8 cellular contexts compared by ENCODE assay signal in the genomic region with DNA sequence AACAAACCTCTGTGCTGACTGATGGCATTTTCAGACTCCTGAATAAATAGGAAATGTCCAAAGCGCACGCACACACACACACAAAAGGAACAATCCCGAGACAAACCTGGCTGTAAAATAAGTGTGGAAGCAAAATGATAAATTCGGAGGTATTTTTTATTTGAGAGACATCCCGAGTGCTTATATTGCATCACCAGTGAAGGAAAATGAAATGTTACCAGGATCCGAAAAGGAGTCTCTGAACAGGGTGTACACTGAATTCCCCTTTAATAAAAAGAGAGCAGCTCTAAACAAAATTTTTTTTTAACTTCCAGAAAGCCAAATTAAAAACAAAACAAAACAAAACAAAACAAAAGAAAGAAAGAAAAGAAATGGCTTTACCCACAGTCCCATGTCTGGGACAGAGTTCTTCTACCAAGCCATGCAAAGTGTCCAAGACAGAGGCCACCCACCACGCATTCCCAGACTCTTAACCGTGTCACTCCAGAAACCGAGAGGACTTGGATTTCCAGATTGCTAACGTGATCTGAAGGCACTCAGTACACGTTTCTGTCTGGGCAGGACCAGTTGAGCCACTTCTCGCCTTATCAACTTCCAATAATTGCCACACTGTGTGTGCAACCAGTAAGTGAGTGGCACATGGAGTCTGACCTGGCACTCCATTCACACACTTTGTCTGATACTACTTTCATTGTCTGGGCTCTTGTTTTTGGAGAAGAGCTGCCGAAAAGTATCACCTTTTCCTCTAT. TPM values are rescaled to one million over a fixed set of nuclear protein-coding genes. Genes with fewer than 3 reads are reported as not detected.
A peak's percentile ranks its signal among the peaks of the same experiment; 100 is the strongest.
DNase-seq lines count a peak whose midpoint lies in the region; ATAC-seq, FAIRE-seq and TF ChIP-seq lines count a peak whose summit lies in the region.

No MANE protein-coding gene starts in this region.

- H3K9me3 Mint-ChIP-seq in activated T-cell treated with anti-CD3 and anti-CD28 coated beads, Interleukin-2, amount 50 U/mL, for 4 hours = peaks cover 8% of the 10 kb centered on the region
- peaks cover 3 to 4% (median 4%) of the 10 kb centered on the region in 5 experiments for H3K9me3 Mint-ChIP-seq in brain
- peaks cover 1 to 10% (median 3%) of the 10 kb centered on the region in 6 donors for H3K9me3 Mint-ChIP-seq in immature natural killer cell

- no peak for TF ChIP-seq POLR2A in spleen (IDR thresholded peaks at IDR 0.05)

- DNase-seq in activated T-cell treated with anti-CD3 and anti-CD28 coated beads, Interleukin-2, amount 50 U/mL, for 4 hours = no peak
- DNase-seq in activated T-cell treated with anti-CD3 and anti-CD28 coated beads, Interleukin-2, amount 50 U/mL, for 1 hour = no peak
- DNase-seq in HTR-8/SVneo (ENCODE audit: insufficient read length, low spot score) (peak; percentile 21), immature natural killer cell (no peak), spleen (no peak), SJCRH30 (no peak), NCI-H1436 (lab: John Stamatoyannopoulos, UW) (no peak)

- H3K4me3 ChIP-seq in spleen (peak overlapping the region; percentile 6 to 71 (median 45)), SJCRH30 (no peak overlapping the region)

- intact Hi-C loops in spleen (cut with DNase I; ENCODE audit: low total_unique reads) = no loop called here

- TF ChIP-seq CTCF in brain (conservative IDR thresholded peaks at IDR 0.05) (no peak), spleen (IDR thresholded peaks at IDR 0.05 in 8 of 11, conservative IDR thresholded peaks at IDR 0.05 in 3 of 11) (no peak)

- ATAC-seq in activated T-cell treated with anti-CD3 and anti-CD28 coated beads, Interleukin-2, amount 50 U/mL, for 4 hours = peak in 1 of 2 donors; percentile 23

- H3K4me1 Mint-ChIP-seq in activated T-cell treated with anti-CD3 and anti-CD28 coated beads, Interleukin-2, amount 50 U/mL, for 4 hours (ENCODE audit: low read depth) = no peaks in the 10 kb centered on the region
- peaks cover 9% of the 10 kb centered on the region for H3K4me1 Mint-ChIP-seq in brain
- peaks cover 7 to 15% of the 10 kb centered on the region in 2 donors for H3K4me1 Mint-ChIP-seq in immature natural killer cell

- no peak overlapping the region for H3K27ac Mint-ChIP-seq in brain
- H3K27ac Mint-ChIP-seq in immature natural killer cell = peak overlapping the region in 4 of 6 donors; percentile 18 to 74 (median 34)

- H3K4me3 Mint-ChIP-seq in activated T-cell treated with anti-CD3 and anti-CD28 coated beads, Interleukin-2, amount 50 U/mL, for 4 hours = peak overlapping the region; percentile 49
- H3K4me3 Mint-ChIP-seq in brain (peak overlapping the region; percentile 38 to 71 (median 55)), immature natural killer cell (peak overlapping the region; percentile 43 to 83 (median 73))

- 62 to 79% (median 74%) methylated on average over 13 of the region's 13 CpGs for WGBS in spleen, 5 donors

- peak overlapping the region in 6 of 8 donors; percentile 44 to 79 (median 58) for H3K27ac ChIP-seq in spleen
- H3K27ac ChIP-seq in SJCRH30 = no peak overlapping the region

- H3K36me3 ChIP-seq in spleen (no peaks in the 10 kb centered on the region), SJCRH30 (no peaks in the 10 kb centered on the region)

- FAIRE-seq in HTR-8/SVneo (lab: Jason Lieb, UNC) = no peak

- H3K27me3 ChIP-seq in spleen (replicated peaks in 1 of 7) = peaks cover 0 to 16% (median 9%) of the 10 kb centered on the region in 7 donors
- no peaks in the 10 kb centered on the region for H3K27me3 ChIP-seq in SJCRH30

- H3K27me3 Mint-ChIP-seq in activated T-cell treated with anti-CD3 and anti-CD28 coated beads, Interleukin-2, amount 50 U/mL, for 4 hours (ENCODE audit: low read depth) = peaks cover 25% of the 10 kb centered on the region
- H3K27me3 Mint-ChIP-seq in brain = peaks cover 14% of the 10 kb centered on the region
- peaks cover 0 to 5% (median 0%) of the 10 kb centered on the region in 3 donors for H3K27me3 Mint-ChIP-seq in immature natural killer cell (ENCODE audit: low read depth in 3 of 3)

- H3K4me1 ChIP-seq in spleen = peaks cover 0 to 32% (median 10%) of the 10 kb centered on the region in 6 donors
- H3K4me1 ChIP-seq in SJCRH30 = no peaks in the 10 kb centered on the region

- no peaks in the 10 kb centered on the region for H3K36me3 Mint-ChIP-seq in activated T-cell treated with anti-CD3 and anti-CD28 coated beads, Interleukin-2, amount 50 U/mL, for 4 hours (ENCODE audit: insufficient read depth)
- H3K36me3 Mint-ChIP-seq in brain (no peaks in the 10 kb centered on the region), immature natural killer cell (peaks cover 4% of the 10 kb centered on the region in 3 donors)

- H3K9me3 ChIP-seq in spleen = peaks cover 0 to 8% (median 4%) of the 10 kb centered on the region in 8 donors
- no peaks in the 10 kb centered on the region; the same call in 1 of the 2 replicates for H3K9me3 ChIP-seq in SJCRH30 (replicated peaks)

RNA-seq across cellular contexts. Expression of a gene that starts 0.8 kb away (rescaled TPM):
- total RNA-seq in activated T-cell treated with anti-CD3 and anti-CD28 coated beads, Interleukin-2, amount 50 U/mL, for 4 hours = under 1 TPM; 0.30 to 0.63 (median 0.55) TPM
- 4.5 TPM for polyA plus RNA-seq in brain (ENCODE audit: insufficient read depth, low read depth, low replicate concordance)
- under 1 TPM in 1 of 3 donors, not detected in 2; 0.38 TPM for polyA plus RNA-seq in immature natural killer cell
- 10 to 100 TPM in 4 of 7 donors, 1 to 10 TPM in 3; 7.5 to 19.4 (median 12.8) TPM for total RNA-seq in spleen
- polyA plus RNA-seq in spleen = 1 to 10 TPM; 1.8 to 6.2 (median 2.4) TPM
- total RNA-seq in SJCRH30 (2014; rRNA removed; shearing (Covaris generic)) = not detected in 2 replicates

Comparison
In these comparisons a context has a peak if more than half of its experiments do, and no peak if none do; other contexts are left out.
1. H3K27ac Mint-ChIP-seq: peak in immature natural killer cell (4 of 6); none in brain (0 of 5).
2. Peak in every context shown above with its lines, with median percentiles within 50 percentile points of each other: H3K4me3 Mint-ChIP-seq.